In the genomic region with DNA sequence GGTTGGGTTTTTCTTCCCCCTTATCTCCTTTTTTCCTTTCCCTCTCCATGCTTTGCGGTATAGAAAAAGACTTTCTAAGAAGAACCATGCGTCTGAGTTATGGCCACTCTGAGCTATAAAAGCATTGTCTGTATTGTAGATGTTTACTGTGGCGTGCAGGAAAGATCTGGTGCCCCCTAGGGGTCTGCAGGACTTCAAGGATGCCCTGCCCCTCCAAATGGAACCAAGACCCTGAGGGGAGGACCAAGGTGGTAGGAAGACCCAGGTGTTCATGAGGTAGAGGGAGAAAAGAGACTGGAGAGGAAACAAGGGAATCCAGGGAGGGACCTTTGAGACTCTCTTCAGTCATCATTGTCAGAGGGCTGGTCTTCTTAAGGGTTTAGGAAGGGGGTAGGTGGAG, we compare ENCODE assay signal across 23 cellular contexts.
"Had no signal": no experiment of that assay in that cellular context is flagged by ENCODE, and none has a peak within 500 bp of the region (broad histone marks: within the 10 kb centered on the region; RNA-seq: fewer than 3 reads in every experiment).

No MANE protein-coding gene starts in this region.

- H3K9me3 ChIP-seq: body of pancreas, heart right ventricle, mucosa of descending colon, sigmoid colon, thoracic aorta, upper lobe of left lung had no signal

- H3K4me1 ChIP-seq: body of pancreas, sigmoid colon, upper lobe of left lung had no signal

- H3K4me3 ChIP-seq: body of pancreas, cardiac muscle cell, heart right ventricle, mucosa of descending colon, sigmoid colon, thoracic aorta, upper lobe of left lung had no signal

- H3K27ac ChIP-seq: body of pancreas, cardiac muscle cell, heart right ventricle, sigmoid colon, thoracic aorta, upper lobe of left lung, WERI-Rb-1 had no signal

- H3K27me3 ChIP-seq: body of pancreas, cardiac muscle cell, sigmoid colon, upper lobe of left lung had no signal

- FAIRE-seq: endometrium, keratinocyte, TTC549 had no signal

- ATAC-seq: activated CD8-positive, alpha-beta T cell treated with anti-CD3 and anti-CD28 coated beads, Interleukin-2, amount 10 ng/mL, durations not matched to agents 7 days and 5 days; activated naive CD8-positive, alpha-beta T cell treated with anti-CD3 and anti-CD28 coated beads, Interleukin-2, amount 50 U/mL, for 24 hours; body of pancreas; heart right ventricle; left colon; mucosa of descending colon had no signal

- H3K36me3 ChIP-seq: cardiac muscle cell, heart right ventricle, sigmoid colon, thoracic aorta, upper lobe of left lung, WERI-Rb-1 had no signal

- H3K27ac Mint-ChIP-seq: activated CD8-positive, alpha-beta T cell treated with anti-CD3 and anti-CD28 coated beads, Interleukin-2, amount 10 ng/mL, durations not matched to agents 7 days and 5 days; activated naive CD8-positive, alpha-beta T cell treated with anti-CD3 and anti-CD28 coated beads, Interleukin-2, amount 50 U/mL, for 24 hours; activated T-helper 1 cell treated with anti-CD3 and anti-CD28 coated beads, Interleukin-12 subunit alpha, Interleukin-12 subunit beta, Interleukin-2, Interleukin-4 antibody, amounts not matched to agents 30 ng/mL and 10 ng/mL and 1 ng/mL, durations not matched to agents 14 hours and 24 hours and 36 hours had no signal

- H3K4me1 Mint-ChIP-seq: activated naive CD8-positive, alpha-beta T cell treated with anti-CD3 and anti-CD28 coated beads, Interleukin-2, amount 50 U/mL, for 24 hours had no signal

- H3K4me3 Mint-ChIP-seq: activated CD8-positive, alpha-beta T cell treated with anti-CD3 and anti-CD28 coated beads, Interleukin-2, amount 10 ng/mL, durations not matched to agents 7 days and 5 days; activated naive CD8-positive, alpha-beta T cell treated with anti-CD3 and anti-CD28 coated beads, Interleukin-2, amount 50 U/mL, for 24 hours; activated T-helper 1 cell treated with anti-CD3 and anti-CD28 coated beads, Interleukin-12 subunit alpha, Interleukin-12 subunit beta, Interleukin-2, Interleukin-4 antibody, amounts not matched to agents 30 ng/mL and 10 ng/mL and 1 ng/mL, durations not matched to agents 14 hours and 24 hours and 36 hours had no signal

- H3K9me3 Mint-ChIP-seq: activated naive CD8-positive, alpha-beta T cell treated with anti-CD3 and anti-CD28 coated beads, Interleukin-2, amount 50 U/mL, for 24 hours; activated T-helper 1 cell treated with anti-CD3 and anti-CD28 coated beads, Interleukin-12 subunit alpha, Interleukin-12 subunit beta, Interleukin-2, Interleukin-4 antibody, amounts not matched to agents 30 ng/mL and 10 ng/mL and 1 ng/mL, durations not matched to agents 14 hours and 24 hours and 36 hours had no signal

- DNase-seq: activated CD4-positive, alpha-beta T cell treated with anti-CD3 and anti-CD28 coated beads, Interleukin-2, amount 50 U/mL, for 1 hour; activated CD4-positive, CD25-positive, alpha-beta regulatory T cell treated with anti-CD3 and anti-CD28 coated beads, Interleukin-2, amount 50 U/mL, for 72 hours; activated CD8-positive, alpha-beta T cell treated with anti-CD3 and anti-CD28 coated beads, Interleukin-2, amount 10 ng/mL, durations not matched to agents 7 days and 5 days; activated gamma-delta T cell; activated naive CD4-positive, alpha-beta T cell treated with anti-CD3 and anti-CD28 coated beads, Interleukin-2, amount 50 U/mL, for 16 hours; activated naive CD8-positive, alpha-beta T cell treated with anti-CD3 and anti-CD28 coated beads, Interleukin-2, amount 50 U/mL, for 24 hours; body of pancreas; heart right ventricle; left colon; mesenchymal stem cell; mucosa of descending colon; sigmoid colon; stimulated activated CD4-positive, alpha-beta T cell treated with anti-CD3 and anti-CD28 coated beads, Interleukin-2, amount 100 ng/mL, for 48 hours; stimulated activated CD8-positive, alpha-beta memory T cell treated with anti-CD3 and anti-CD28 coated beads, Interleukin-4, amount 100 ng/mL, for 48 hours; stimulated activated naive CD4-positive, alpha-beta T cell; WERI-Rb-1 had no signal
